In the genomic region with DNA sequence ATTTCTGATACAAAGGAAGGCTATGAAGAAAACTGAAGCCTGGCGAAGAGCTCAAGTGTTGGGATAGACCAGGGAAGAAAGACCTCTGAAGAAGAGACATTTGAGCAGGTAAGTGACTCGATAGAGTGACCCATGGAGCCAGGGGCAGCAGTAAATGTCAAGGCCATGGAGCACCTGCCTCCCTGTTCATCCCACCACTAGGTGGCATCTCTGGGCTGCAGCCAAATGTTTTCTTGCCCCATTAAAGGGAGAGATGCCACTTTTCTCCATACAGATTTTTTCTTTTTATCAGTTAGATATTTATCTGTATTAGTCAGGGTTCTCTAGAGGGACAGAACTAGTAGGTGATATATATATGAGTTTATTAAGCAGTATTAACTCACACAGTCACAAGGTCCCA, we compare ENCODE assay signal across 8 cellular contexts. TPM values are rescaled to one million over a fixed set of nuclear protein-coding genes. Genes with fewer than 3 reads are reported as not detected.
A peak's percentile ranks its signal among the peaks of the same experiment; 100 is the strongest.
DNase-seq lines count a peak whose midpoint lies in the region; ATAC-seq, FAIRE-seq and TF ChIP-seq lines count a peak whose summit lies in the region.

No MANE protein-coding gene starts in this region.

- H3K36me3 Mint-ChIP-seq in activated naive CD4-positive, alpha-beta T cell treated with anti-CD3 and anti-CD28 coated beads for 36 hours (ENCODE audit: low read depth), result no peaks in the 10 kb centered on the region

- no peak overlapping the region for H3K4me3 ChIP-seq in hepatocyte

- H3K9me3 ChIP-seq in hepatocyte (ENCODE audit: low read depth), result no peaks in the 10 kb centered on the region

- no peak overlapping the region for H3K4me2 ChIP-seq in hepatocyte

- DNase-seq in SHP77 treated with DMSO at 0.1 percent for 48 hours (lab: John Stamatoyannopoulos, UW) (peak; percentile 6), hepatocyte (ENCODE audit: low spot score) (peak; percentile 47)
- DNase-seq in activated naive CD4-positive, alpha-beta T cell treated with anti-CD3 and anti-CD28 coated beads for 36 hours, result peak; percentile 66
- DNase-seq in stimulated activated CD4-positive, alpha-beta T cell treated with anti-CD3 and anti-CD28 coated beads, Interleukin-4, amount 100 ng/mL, for 4 hours, result peak; percentile 28 to 37

- no peak overlapping the region for H2AFZ ChIP-seq in hepatocyte

- peak; percentile 82 for FAIRE-seq in G401.6 (lab: Jason Lieb, UNC)

- H3K79me2 ChIP-seq in hepatocyte, result no peaks in the 10 kb centered on the region

- no peaks in the 10 kb centered on the region for H4K20me1 ChIP-seq in hepatocyte (ENCODE audit: insufficient read depth, poor library complexity, severe bottlenecking)

- no peaks in the 10 kb centered on the region for H3K9me3 Mint-ChIP-seq in activated naive CD4-positive, alpha-beta T cell treated with anti-CD3 and anti-CD28 coated beads for 36 hours

- CTCF ChIA-PET in activated naive CD4-positive, alpha-beta T cell treated with anti-CD3 and anti-CD28 coated beads for 36 hours (lab: Charles Lee), result interaction anchor here (1.1 to 2.2 kb wide), 5 partner anchors 9 to 195 kb away, joined by 3 to 11 read pairs (median 4); no protein-coding TSS in a partner anchor

- WGBS in hepatocyte (ENCODE audit: low lambda C conversion rate, missing lambda C conversion rate), result 56% methylated on average over 2 of the region's 2 CpGs

- no peaks in the 10 kb centered on the region for H3K36me3 ChIP-seq in hepatocyte (replicated peaks; ENCODE audit: insufficient read depth, low read depth)

- no peak overlapping the region for H3K27ac Mint-ChIP-seq in activated naive CD4-positive, alpha-beta T cell treated with anti-CD3 and anti-CD28 coated beads for 36 hours

- no peaks in the 10 kb centered on the region for H3K27me3 ChIP-seq in hepatocyte

- H3K4me1 ChIP-seq in hepatocyte (ENCODE audit: insufficient read depth), result no peaks in the 10 kb centered on the region

- no peaks in the 10 kb centered on the region for H3K27me3 Mint-ChIP-seq in activated naive CD4-positive, alpha-beta T cell treated with anti-CD3 and anti-CD28 coated beads for 36 hours (ENCODE audit: low read depth)

- H3K27ac ChIP-seq in hepatocyte, result no peak overlapping the region

- H3K9me2 ChIP-seq in hepatocyte (replicated peaks; ENCODE audit: insufficient read depth), result no peaks in the 10 kb centered on the region

- no peak overlapping the region for H3K4me3 Mint-ChIP-seq in activated naive CD4-positive, alpha-beta T cell treated with anti-CD3 and anti-CD28 coated beads for 36 hours

- H3K4me1 Mint-ChIP-seq in activated naive CD4-positive, alpha-beta T cell treated with anti-CD3 and anti-CD28 coated beads for 36 hours (ENCODE audit: low read depth), result peaks cover 14% of the 10 kb centered on the region

- intact Hi-C loops in activated naive CD4-positive, alpha-beta T cell treated with anti-CD3 and anti-CD28 coated beads for 36 hours (cut with micrococcal nuclease), result loop anchor here (1.0 to 10.0 kb wide), 3 partner anchors 23 to 195 kb away; no protein-coding TSS in a partner anchor

- TF ChIP-seq CTCF in LNCAP (IDR thresholded peaks at IDR 0.05) (peak; percentile 60), hepatocyte (IDR thresholded peaks at IDR 0.05; ENCODE audit: poor library complexity) (peak; percentile 39)

- no peak for ATAC-seq in HG03432 (IDR thresholded peaks at IDR 0.05; ENCODE audit: unreplicated experiment)
- ATAC-seq in GM18519 (IDR thresholded peaks at IDR 0.05; ENCODE audit: low FRiP score, unreplicated experiment), result no peak

RNA-seq across cellular contexts. Expression of a gene that starts 4.9 kb away (rescaled TPM):
- 1 to 10 TPM; 5.8 to 7.2 TPM for total RNA-seq in activated naive CD4-positive, alpha-beta T cell treated with anti-CD3 and anti-CD28 coated beads for 36 hours
- total RNA-seq in hepatocyte, result 4.6 and 10.9 TPM in 2 replicates
- polyA plus RNA-seq in hepatocyte, result 1.9 and 4.1 TPM in 2 replicates

Comparison
In these comparisons a context has a peak if more than half of its experiments do, and no peak if none do; other contexts are left out.
1. DNase-seq: peak in every context shown above with its lines; median percentile 66 in activated naive CD4-positive, alpha-beta T cell treated with anti-CD3 and anti-CD28 coated beads for 36 hours; 47 in hepatocyte; 32 in stimulated activated CD4-positive, alpha-beta T cell treated with anti-CD3 and anti-CD28 coated beads, Interleukin-4, amount 100 ng/mL, for 4 hours; 6 in SHP77 treated with DMSO at 0.1 percent for 48 hours.